In genomic region chr20:37941332-37941731, GRCh38 we compare ENCODE assay signal across 12 cellular contexts. TPM values are rescaled to one million over a fixed set of nuclear protein-coding genes. Genes with fewer than 3 reads are reported as not detected.
DNase-seq lines count a peak whose midpoint lies in the region; ATAC-seq, FAIRE-seq and TF ChIP-seq lines count a peak whose summit lies in the region.
"Had no signal": no experiment of that assay in that cellular context is flagged by ENCODE, and none has a peak within 500 bp of the region (broad histone marks: within the 10 kb centered on the region; RNA-seq: fewer than 3 reads in every experiment).

No MANE protein-coding gene starts in this region.

- no peak overlapping the region for H3K4me3 ChIP-seq in HCT116 (replicated peaks in 1 of 2; ENCODE audit: low read depth in 1 of 2, low read length in 2 of 2)
- no peak overlapping the region for H3K4me3 ChIP-seq in HepG2 (replicated peaks in 1 of 3; ENCODE audit: insufficient read depth in 1 of 3, low read depth in 2 of 3, low read length in 3 of 3)

- CTCF ChIA-PET in Calu3 (lab: Charles Lee): interaction anchor here (0.7 to 1.3 kb wide), 4 partner anchors 10 to 51 kb away, joined by 3 to 9 read pairs (median 8); no protein-coding TSS in a partner anchor
- CTCF ChIA-PET in HCT116 (lab: Charles Lee): interaction anchor here (0.7 kb wide), 1 partner anchor 45 kb away, joined by 3 read pairs; no protein-coding TSS in a partner anchor
- CTCF ChIA-PET in WTC11 (lab: Charles Lee): interaction anchor here (0.6 to 1.4 kb wide), 16 partner anchors 10 to 280 kb away, joined by 3 to 11 read pairs (median 4); no protein-coding TSS in a partner anchor
- CTCF ChIA-PET in HepG2 (lab: Yijun Ruan, JAX; ENCODE audit: low intra/inter-chr PET ratio, low total read pairs): interaction anchor here (0.7 to 2.6 kb wide), 3 partner anchors 51 to 282 kb away, joined by 3 to 19 read pairs (median 4); no protein-coding TSS in a partner anchor

- WGBS in HepG2 (ENCODE audit: low lambda C conversion rate): 14% methylated on average over 7 of the region's 8 CpGs

- ATAC-seq in HCT116 (peak; percentile 89), WTC11 (peak; percentile 59; the same call in 1 of the 2 replicates), HepG2 (peak; percentile 87), GM19023 (IDR thresholded peaks at IDR 0.05; ENCODE audit: unreplicated experiment) (no peak), HG03045 (IDR thresholded peaks at IDR 0.05; ENCODE audit: unreplicated experiment) (no peak)
- ATAC-seq: activated T-cell treated with anti-CD3 and anti-CD28 coated beads, Interleukin-2, amount 50 U/mL, for 72 hours had no signal

- H3K27ac Mint-ChIP-seq in Calu3 (ENCODE audit: unreplicated experiment) (no peak overlapping the region), WTC11 (no peak overlapping the region)
- H3K27ac Mint-ChIP-seq: activated T-cell treated with anti-CD3 and anti-CD28 coated beads, Interleukin-2, amount 50 U/mL, for 72 hours had no signal

- POLR2A ChIA-PET in HCT116 (lab: Charles Lee) (no interaction called here), WTC11 (lab: Charles Lee) (no interaction called here), HepG2 (lab: Yijun Ruan, JAX) (interaction anchor here (1.1 kb wide), 1 partner anchor 45 kb away, joined by 4 read pairs; no protein-coding TSS in a partner anchor)

- H3K36me3 ChIP-seq in HCT116 (ENCODE audit: control insufficient read depth in 1 of 2, insufficient read depth in 2 of 2, low read length in 2 of 2) (no peaks in the 10 kb centered on the region), HepG2 (replicated peaks in 1 of 2; ENCODE audit: control insufficient read depth in 1 of 2, insufficient read depth in 2 of 2, low read length in 2 of 2) (no peaks in the 10 kb centered on the region)

- no peak overlapping the region for H3K9ac ChIP-seq in HCT116 (ENCODE audit: low read length)
- H3K9ac ChIP-seq in HepG2 (ENCODE audit: insufficient read depth, low read depth, low read length): no peak overlapping the region

- H3K4me3 Mint-ChIP-seq in Calu3 (ENCODE audit: low read depth, unreplicated experiment): no peak overlapping the region
- H3K4me3 Mint-ChIP-seq in WTC11: no peak overlapping the region
- H3K4me3 Mint-ChIP-seq: activated T-cell treated with anti-CD3 and anti-CD28 coated beads, Interleukin-2, amount 50 U/mL, for 72 hours had no signal

- RAD21 ChIA-PET in HCT116 (lab: Charles Lee; ENCODE audit: low non-redundant PET in 1 of 2, low total read pairs in 2 of 2, uncharacterized antibody in 2 of 2, unreplicated experiment in 2 of 2): no interaction called here

- H3K9me3 ChIP-seq in HCT116 (ENCODE audit: control insufficient read depth in 1 of 2, insufficient read depth in 1 of 2, low read depth in 1 of 2, low read length in 2 of 2): no peaks in the 10 kb centered on the region
- H3K9me3 ChIP-seq in HepG2 (ENCODE audit: low read length): no peaks in the 10 kb centered on the region

- H3K36me3 Mint-ChIP-seq in Calu3 (ENCODE audit: insufficient read depth, unreplicated experiment) (no peaks in the 10 kb centered on the region), WTC11 (no peaks in the 10 kb centered on the region)

- no peaks in the 10 kb centered on the region for H3K27me3 ChIP-seq in HCT116 (ENCODE audit: insufficient read depth, low read length)
- peaks cover 8 to 9% of the 10 kb centered on the region in 2 experiments; a peak in 3 of 5 replicates for H3K27me3 ChIP-seq in HepG2 (ENCODE audit: control insufficient read depth in 1 of 2, insufficient read depth in 2 of 2, low read length in 2 of 2)

- in situ Hi-C loops in HepG2 (cut with HindIII; ENCODE audit: extremely low pct_ligation_motif_present, low pct_unique_long_range_greater_than_20kb): no loop called here

- no TSS peak for BruUV-seq in Calu3 (replicated peaks; lab: Mats Ljungman, UMichigan)
- no TSS peak for BruUV-seq in HCT116 (replicated peaks; lab: Mats Ljungman, UMichigan)
- no TSS peak for BruUV-seq in HepG2 (replicated peaks; lab: Mats Ljungman, UMichigan)

- peak; percentile 71 for FAIRE-seq in HepG2 (lab: Jason Lieb, UNC)
- FAIRE-seq: endometrium had no signal

- H3K4me1 Mint-ChIP-seq in Calu3 (ENCODE audit: low read depth, unreplicated experiment) (no peaks in the 10 kb centered on the region), WTC11 (peaks cover 3% of the 10 kb centered on the region; the same call in 1 of the 2 replicates)

- no peak overlapping the region for H3K27ac ChIP-seq in HCT116 (ENCODE audit: low read depth, low read length)
- H3K27ac ChIP-seq in HepG2 (ENCODE audit: extremely low read length, insufficient read depth, low read length): no peak overlapping the region

- H3K27me3 Mint-ChIP-seq in Calu3 (ENCODE audit: unreplicated experiment) (peaks cover 47% of the 10 kb centered on the region), WTC11 (ENCODE audit: low read depth) (no peaks in the 10 kb centered on the region)

- DNase-seq in Calu3 (peak; percentile 21), HCT116 (ENCODE audit: low read depth, low spot score) (no peak), WTC11 (ENCODE audit: low spot score) (peak; percentile 50), HepG2 (ENCODE audit: low spot score) (peak; percentile 69), AG08395 (ENCODE audit: low spot score) (no peak), NCI-H748 (lab: John Stamatoyannopoulos, UW; ENCODE audit: unreplicated experiment) (no peak)
- DNase-seq: activated T-cell treated with anti-CD3 and anti-CD28 coated beads, Interleukin-2, amount 50 U/mL, for 72 hours; NCI-H446; SIG-M5 had no signal

- intact Hi-C loops in Calu3 (cut with micrococcal nuclease; ENCODE audit: unreplicated experiment): no loop called here
- intact Hi-C loops in HCT116 (cut with micrococcal nuclease): no loop called here
- intact Hi-C loops in HepG2 (cut with micrococcal nuclease; ENCODE audit: unreplicated experiment): loop anchor here (1.0 to 5.0 kb wide), 2 partner anchors 52 to 281 kb away; no protein-coding TSS in a partner anchor

- no peak overlapping the region for H2AFZ ChIP-seq in HCT116 (ENCODE audit: low read depth, low read length, poor library complexity, severe bottlenecking)
- H2AFZ ChIP-seq in HepG2 (ENCODE audit: low read length): no peak overlapping the region

- peak; percentile 31; the same call in 1 of the 2 replicates for TF ChIP-seq RAD21 in HCT116 (IDR thresholded peaks at IDR 0.05; ENCODE audit: low read depth)
- peak; percentile 84 for TF ChIP-seq RAD21 in HepG2 (CRISPR knock-in tag; IDR thresholded peaks at IDR 0.05)

- H3K9me3 Mint-ChIP-seq in Calu3 (ENCODE audit: low read depth, unreplicated experiment) (no peaks in the 10 kb centered on the region), WTC11 (no peaks in the 10 kb centered on the region)
- H3K9me3 Mint-ChIP-seq: activated T-cell treated with anti-CD3 and anti-CD28 coated beads, Interleukin-2, amount 50 U/mL, for 72 hours had no signal

- H3K4me1 ChIP-seq in HCT116 (ENCODE audit: control insufficient read depth in 1 of 2, insufficient read depth in 2 of 2, low read length in 2 of 2) (no peaks in the 10 kb centered on the region), HepG2 (ENCODE audit: insufficient read depth, low read length) (peaks cover 16% of the 10 kb centered on the region)

- H3K9me2 ChIP-seq in HCT116 (ENCODE audit: insufficient read depth): no peaks in the 10 kb centered on the region

- TF ChIP-seq CTCF in Calu3 (IDR thresholded peaks at IDR 0.05; ENCODE audit: unreplicated experiment) (peak; percentile 27), HCT116 (IDR thresholded peaks at IDR 0.05 in 2 of 3, conservative IDR thresholded peaks at IDR 0.05 in 1 of 3; ENCODE audit: borderline replicate concordance in 1 of 3, insufficient read depth in 1 of 3, low read depth in 2 of 3, low read length in 2 of 3) (peak; percentile 65 to 71 (median 66)), WTC11 (IDR thresholded peaks at IDR 0.05) (peak; percentile 28; the same call in 1 of the 2 replicates), HepG2 (CRISPR knock-in tag; IDR thresholded peaks at IDR 0.05) (peak; percentile 81)

- H4K20me1 ChIP-seq in HCT116 (ENCODE audit: insufficient read depth): no peaks in the 10 kb centered on the region
- no peaks in the 10 kb centered on the region for H4K20me1 ChIP-seq in HepG2 (ENCODE audit: insufficient read depth, low read length)

- H3K79me2 ChIP-seq in HCT116 (ENCODE audit: insufficient read depth, low read length) (no peaks in the 10 kb centered on the region), HepG2 (ENCODE audit: insufficient read depth, low read length) (no peaks in the 10 kb centered on the region)

- H3K4me2 ChIP-seq in HCT116 (ENCODE audit: low read length) (no peak overlapping the region), HepG2 (ENCODE audit: low read depth, low read length) (no peak overlapping the region)

- TF ChIP-seq EP300 in HepG2 (IDR thresholded peaks at IDR 0.05; ENCODE audit: low read depth in 2 of 2, low read length in 2 of 2) (no peak), HepG2 (CRISPR knock-in tag; IDR thresholded peaks at IDR 0.05; ENCODE audit: borderline replicate concordance) (no peak)

- TF ChIP-seq POLR2A in HCT116 (IDR thresholded peaks at IDR 0.05; ENCODE audit: borderline replicate concordance, extremely low read depth, insufficient read depth, insufficient read length) (no peak), HepG2 (IDR thresholded peaks at IDR 0.05; ENCODE audit: insufficient read depth in 1 of 2, low read depth in 2 of 2, low read length in 2 of 2) (no peak)

RNA-seq across cellular contexts. Expression of gene VSTM2L, which starts 38.4 kb away (rescaled TPM):
- total RNA-seq in Calu3 (2022): 0.71 and 2.8 TPM in 2 replicates
- total RNA-seq in HCT116 (2021; ENCODE audit: unreplicated experiment): 0.69 TPM
- 0.02 and 0.09 TPM in 2 replicates for polyA plus RNA-seq in HCT116 (2012)
- total RNA-seq in WTC11 (2021): 1.7 to 2.1 TPM (median 1.9 TPM) in 3 replicates
- not detected in 2 replicates for total RNA-seq in HepG2 (2016; rRNA removed; fragmentation: Illumina TruSeq; extraction: Trizol)
- total RNA-seq in HepG2 (2016; cell fraction: cytosol; rRNA removed; fragmentation: Illumina TruSeq; extraction: Trizol; ENCODE audit: low read depth): not detected in 2 replicates
- total RNA-seq in HepG2 (2016; cell fraction: insoluble cytoplasmic fraction; rRNA removed; fragmentation: Illumina TruSeq; extraction: Trizol): 0.04 TPM in 1 of 2 replicates, not detected in the other
- not detected in 2 replicates for total RNA-seq in HepG2 (2016; cell fraction: membrane; rRNA removed; fragmentation: Illumina TruSeq; extraction: Trizol)
- not detected in 2 replicates for total RNA-seq in HepG2 (2016; cell fraction: nucleus; rRNA removed; fragmentation: Illumina TruSeq; extraction: Trizol)
- 0.03 TPM in 1 of 2 replicates, not detected in the other for polyA plus RNA-seq in HepG2 (2011; rRNA removed)
- not detected in 2 replicates for polyA plus RNA-seq in HepG2 (2011; cell fraction: cytosol; rRNA removed)
- polyA plus RNA-seq in HepG2 (2011; cell fraction: nucleus; rRNA removed): not detected in 2 replicates
- polyA plus RNA-seq in HepG2 (2012): 0.19 TPM in 1 of 2 replicates, not detected in the other
- polyA plus RNA-seq in HepG2 (2016; cell fraction: cytosol; fragmentation: Illumina TruSeq; extraction: Trizol; ENCODE audit: low read depth): 0.08 TPM in 1 of 2 replicates, not detected in the other
- not detected in 2 replicates for polyA plus RNA-seq in HepG2 (2016; cell fraction: insoluble cytoplasmic fraction; fragmentation: Illumina TruSeq; extraction: Trizol; ENCODE audit: low read depth)
- polyA plus RNA-seq in HepG2 (2016; cell fraction: membrane; fragmentation: Illumina TruSeq; extraction: Trizol; ENCODE audit: low read depth): not detected in 2 replicates
- not detected in 2 replicates for polyA plus RNA-seq in HepG2 (2016; cell fraction: nucleus; fragmentation: Illumina TruSeq; extraction: Trizol; ENCODE audit: insufficient read depth, low read depth)
- not detected in 2 replicates for polyA minus RNA-seq in HepG2 (2011; rRNA and poly(A)+ RNA removed; ENCODE audit: low replicate concordance)
- polyA minus RNA-seq in HepG2 (2011; cell fraction: cytosol; rRNA and poly(A)+ RNA removed): not detected in 2 replicates
- not detected in 2 replicates for polyA minus RNA-seq in HepG2 (2011; cell fraction: nucleus; rRNA and poly(A)+ RNA removed)

Comparison
In these comparisons a context has a peak if more than half of its experiments do, and no peak if none do; other contexts are left out.
1. DNase-seq: peak in Calu3 (single experiment), WTC11 (single experiment) and HepG2 (single experiment); none in HCT116 (single experiment), AG08395 (single experiment) and NCI-H748 (single experiment).
2. CTCF ChIP-seq: peak in every context shown above with its lines; median percentile 81 in HepG2; 66 in HCT116; 28 in WTC11; 27 in Calu3.
3. ATAC-seq: peak in HCT116 (single experiment), WTC11 (single experiment) and HepG2 (single experiment); none in GM19023 (single experiment) and HG03045 (single experiment).